In the genomic region with DNA sequence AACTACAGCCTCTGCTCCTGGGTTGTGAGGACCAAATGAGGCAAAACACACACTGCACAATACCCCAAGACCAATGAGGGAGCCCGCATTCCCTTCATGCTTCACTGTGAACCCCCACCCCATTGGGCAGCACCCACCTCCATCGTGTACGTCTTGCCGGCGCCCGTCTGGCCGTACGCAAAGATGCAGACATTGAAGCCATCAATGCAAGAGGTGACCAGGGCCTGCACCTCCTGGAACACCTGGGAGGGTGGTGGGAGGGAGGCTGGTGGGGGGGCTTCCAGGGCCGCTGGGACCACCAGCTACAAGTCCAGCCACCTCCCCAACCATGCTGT, we compare ENCODE assay signal across 14 cellular contexts. TPM values are rescaled to one million over a fixed set of nuclear protein-coding genes. Genes with fewer than 3 reads are reported as not detected.
"Had no signal": no experiment of that assay in that cellular context is flagged by ENCODE, and none has a peak within 500 bp of the region (broad histone marks: within the 10 kb centered on the region; RNA-seq: fewer than 3 reads in every experiment).

No MANE protein-coding gene starts in this region.

- H3K36me3 ChIP-seq: gastrocnemius medialis had no signal

- H3K9ac ChIP-seq: parathyroid adenoma had no signal

- H3K27ac Mint-ChIP-seq: activated CD4-positive, alpha-beta memory T cell treated with anti-CD3 and anti-CD28 coated beads, Interleukin-2, amount 10 ng/mL, durations not matched to agents 7 days and 5 days; activated naive CD4-positive, alpha-beta T cell treated with anti-CD3 and anti-CD28 coated beads, Interleukin-2, amount 50 U/mL, for 72 hours had no signal

- ATAC-seq: gastrocnemius medialis had no signal

- H3K4me3 Mint-ChIP-seq: activated CD4-positive, alpha-beta memory T cell treated with anti-CD3 and anti-CD28 coated beads, Interleukin-2, amount 10 ng/mL, durations not matched to agents 7 days and 5 days; brain; neural crest cell; T-helper 17 cell had no signal

- H3K4me3 ChIP-seq: gastrocnemius medialis had no signal

- H3K27me3 ChIP-seq: gastrocnemius medialis had no signal

- H3K27ac ChIP-seq: parathyroid adenoma had no signal

- H3K79me2 ChIP-seq: parathyroid adenoma had no signal

- H2AFZ ChIP-seq: parathyroid adenoma had no signal

- H3K4me1 ChIP-seq: gastrocnemius medialis, parathyroid adenoma had no signal

- H3K9me3 Mint-ChIP-seq: activated CD4-positive, alpha-beta memory T cell treated with anti-CD3 and anti-CD28 coated beads, Interleukin-2, amount 10 ng/mL, durations not matched to agents 7 days and 5 days; activated naive CD4-positive, alpha-beta T cell treated with anti-CD3 and anti-CD28 coated beads, Interleukin-2, amount 50 U/mL, for 72 hours; brain; neural crest cell had no signal

- H3K4me1 Mint-ChIP-seq: activated CD4-positive, alpha-beta memory T cell treated with anti-CD3 and anti-CD28 coated beads, Interleukin-2, amount 10 ng/mL, durations not matched to agents 7 days and 5 days; neural crest cell had no signal

- FAIRE-seq: islet of Langerhans had no signal

- H3K27me3 Mint-ChIP-seq: activated CD4-positive, alpha-beta memory T cell treated with anti-CD3 and anti-CD28 coated beads, Interleukin-2, amount 10 ng/mL, durations not matched to agents 7 days and 5 days; brain; T-helper 17 cell had no signal

- H3K36me3 Mint-ChIP-seq: activated naive CD4-positive, alpha-beta T cell treated with anti-CD3 and anti-CD28 coated beads, Interleukin-2, amount 50 U/mL, for 72 hours had no signal

- DNase-seq: activated CD4-positive, alpha-beta memory T cell treated with anti-CD3 and anti-CD28 coated beads, Interleukin-2, amount 10 ng/mL, durations not matched to agents 7 days and 5 days; activated CD4-positive, alpha-beta T cell treated with anti-CD3 and anti-CD28 coated beads for 4 hours; activated gamma-delta T cell; central memory CD4-positive, alpha-beta T cell; cortex of kidney; gastrocnemius medialis; stimulated activated CD4-positive, alpha-beta T cell treated with anti-CD3 and anti-CD28 coated beads, Interleukin-4, amount 100 ng/mL, for 1 hour; stimulated activated naive CD8-positive, alpha-beta T cell treated with anti-CD3 and anti-CD28 coated beads, Interleukin-15, Interleukin-2, amounts not matched to agents 100 U/mL and 50 U/mL, for 24 hours; T-helper 17 cell had no signal

- H3K9me3 ChIP-seq: gastrocnemius medialis had no signal

RNA-seq across cellular contexts. Expression of a gene that starts 38.3 kb away (rescaled TPM):
- total RNA-seq: activated CD4-positive, alpha-beta memory T cell treated with anti-CD3 and anti-CD28 coated beads, Interleukin-2, amount 10 ng/mL, durations not matched to agents 7 days and 5 days had no signal
